18 cellular contexts compared by ENCODE assay signal in genomic region chr18:71114550-71115210, GRCh38.
A peak's percentile ranks its signal among the peaks of the same experiment; 100 is the strongest.
DNase-seq lines count a peak whose midpoint lies in the region; ATAC-seq, FAIRE-seq and TF ChIP-seq lines count a peak whose summit lies in the region.
"Had no signal": no experiment of that assay in that cellular context is flagged by ENCODE, and none has a peak within 500 bp of the region (broad histone marks: within the 10 kb centered on the region; RNA-seq: fewer than 3 reads in every experiment).

No MANE protein-coding gene starts in this region.

- no peaks in the 10 kb centered on the region for H3K36me3 ChIP-seq in right lobe of liver
- no peaks in the 10 kb centered on the region for H3K36me3 ChIP-seq in HepG2 (replicated peaks in 1 of 2; ENCODE audit: control insufficient read depth in 1 of 2, insufficient read depth in 2 of 2, low read length in 2 of 2)
- H3K36me3 ChIP-seq in GM12878 (ENCODE audit: control insufficient read depth in 2 of 2, insufficient read depth in 2 of 2, low read length in 1 of 2): no peaks in the 10 kb centered on the region

- TF ChIP-seq EP300 in HepG2 (IDR thresholded peaks at IDR 0.05; ENCODE audit: low read depth in 2 of 2, low read length in 2 of 2): no peak
- TF ChIP-seq EP300 in HepG2 (CRISPR knock-in tag; IDR thresholded peaks at IDR 0.05; ENCODE audit: borderline replicate concordance): no peak
- no peak for TF ChIP-seq EP300 in GM12878 (IDR thresholded peaks at IDR 0.05; ENCODE audit: borderline replicate concordance in 1 of 2, control insufficient read depth in 1 of 2, low read depth in 2 of 2, low read length in 2 of 2)

- CTCF ChIA-PET in HepG2 (lab: Yijun Ruan, JAX; ENCODE audit: low intra/inter-chr PET ratio, low total read pairs) (no interaction called here), GM12878 (lab: Yijun Ruan, JAX) (interaction anchor here (0.6 to 1.9 kb wide), 4 partner anchors 9 to 115 kb away, joined by 3 to 7 read pairs (median 4); no protein-coding TSS in a partner anchor)

- no peak overlapping the region for H3K4me3 ChIP-seq in right lobe of liver
- H3K4me3 ChIP-seq in HepG2 (replicated peaks in 1 of 3; ENCODE audit: insufficient read depth in 1 of 3, low read depth in 2 of 3, low read length in 3 of 3): no peak overlapping the region
- no peak overlapping the region for H3K4me3 ChIP-seq in GM12878

- POLR2A ChIA-PET in HepG2 (lab: Yijun Ruan, JAX) (no interaction called here), GM12878 (lab: Charles Lee) (no interaction called here)

- TF ChIP-seq RAD21 in HepG2 (CRISPR knock-in tag; IDR thresholded peaks at IDR 0.05) (no peak), GM12878 (IDR thresholded peaks at IDR 0.05; ENCODE audit: insufficient read depth, low read depth, low read length) (no peak)

- no peak overlapping the region for H2AFZ ChIP-seq in HepG2 (ENCODE audit: low read length)
- no peak overlapping the region for H2AFZ ChIP-seq in GM12878 (ENCODE audit: control insufficient read depth, low read depth, low read length)

- H3K27ac ChIP-seq in right lobe of liver (peak overlapping the region in 1 of 3 donors; percentile 1), HepG2 (ENCODE audit: extremely low read length, insufficient read depth, low read length) (no peak overlapping the region), GM12878 (ENCODE audit: control insufficient read depth, insufficient read depth) (no peak overlapping the region)
- H3K27ac ChIP-seq: HL-60 had no signal

- no peak overlapping the region for H3K9ac ChIP-seq in HepG2 (ENCODE audit: insufficient read depth, low read depth, low read length)
- H3K9ac ChIP-seq in GM12878 (ENCODE audit: control insufficient read depth, insufficient read depth, low read length): no peak overlapping the region
- H3K9ac ChIP-seq: SK-N-SH had no signal

- DNase-seq in right lobe of liver: no peak
- DNase-seq in HepG2 (ENCODE audit: low spot score): no peak
- peak; percentile 92 for DNase-seq in NCI-H748 (lab: John Stamatoyannopoulos, UW; ENCODE audit: unreplicated experiment)
- DNase-seq in GM12878 (ENCODE audit: low read depth, low spot score): no peak
- DNase-seq in activated CD4-positive, alpha-beta T cell treated with anti-CD3 and anti-CD28 coated beads, Interleukin-2, amount 50 U/mL, for 48 hours: no peak
- DNase-seq: ACHN, AML-193, Caco-2, DMS79, HCEC 1CT, KBM-7, NCI-H1436, NCI-H526, SK-N-SH had no signal

- H3K79me2 ChIP-seq in HepG2 (ENCODE audit: insufficient read depth, low read length) (no peaks in the 10 kb centered on the region), GM12878 (ENCODE audit: control insufficient read depth, insufficient read depth, low read length) (no peaks in the 10 kb centered on the region)

- SMC1A ChIA-PET in GM12878 (lab: Charles Lee; ENCODE audit: uncharacterized antibody, unreplicated experiment): interaction anchor here (0.9 to 1.4 kb wide), 4 partner anchors 9 to 115 kb away, joined by 3 to 5 read pairs (median 4); no protein-coding TSS in a partner anchor

- intact Hi-C loops in right lobe of liver (cut with DNase I): no loop called here
- intact Hi-C loops in HepG2 (cut with micrococcal nuclease; ENCODE audit: unreplicated experiment): no loop called here
- intact Hi-C loops in GM12878 (cut with micrococcal nuclease; ENCODE audit: unreplicated experiment): no loop called here

- in situ Hi-C loops in HepG2 (cut with HindIII; ENCODE audit: extremely low pct_ligation_motif_present, low pct_unique_long_range_greater_than_20kb): no loop called here
- in situ Hi-C loops in GM12878 (cut with MboI): no loop called here

- no peak for TF ChIP-seq CTCF in right lobe of liver (IDR thresholded peaks at IDR 0.05)
- TF ChIP-seq CTCF in HepG2 (CRISPR knock-in tag; IDR thresholded peaks at IDR 0.05): no peak
- no peak for TF ChIP-seq CTCF in GM12878 (IDR thresholded peaks at IDR 0.05 in 2 of 3, conservative IDR thresholded peaks at IDR 0.05 in 1 of 3; ENCODE audit: control insufficient read depth in 2 of 3, extremely low read depth in 1 of 3, insufficient read depth in 1 of 3, low read depth in 3 of 3, low read length in 3 of 3)

- RAD21 ChIA-PET in GM12878 (lab: Charles Lee; ENCODE audit: unreplicated experiment): interaction anchor here (0.9 kb wide), 1 partner anchor 9 kb away, joined by 3 read pairs; no protein-coding TSS in a partner anchor

- FAIRE-seq in HepG2 (lab: Jason Lieb, UNC) (no peak), GM12878 (lab: Jason Lieb, UNC) (no peak)

- H4K20me1 ChIP-seq in HepG2 (ENCODE audit: insufficient read depth, low read length) (no peaks in the 10 kb centered on the region), GM12878 (ENCODE audit: control insufficient read depth, insufficient read depth) (no peaks in the 10 kb centered on the region)

- TF ChIP-seq POLR2A in right lobe of liver (IDR thresholded peaks at IDR 0.05) (no peak), HepG2 (IDR thresholded peaks at IDR 0.05; ENCODE audit: insufficient read depth in 1 of 2, low read depth in 2 of 2, low read length in 2 of 2) (no peak), GM12878 (IDR thresholded peaks at IDR 0.05; ENCODE audit: low read depth, low read length) (no peak)

- H3K27me3 ChIP-seq in right lobe of liver (no peaks in the 10 kb centered on the region), HepG2 (ENCODE audit: control insufficient read depth in 1 of 2, insufficient read depth in 2 of 2, low read length in 2 of 2) (no peaks in the 10 kb centered on the region; a peak in 1 of 5 replicates), GM12878 (replicated peaks in 1 of 2; ENCODE audit: control insufficient read depth in 2 of 2, insufficient read depth in 2 of 2, low read length in 1 of 2) (no peaks in the 10 kb centered on the region)

- no peaks in the 10 kb centered on the region for H3K9me3 ChIP-seq in right lobe of liver
- no peaks in the 10 kb centered on the region for H3K9me3 ChIP-seq in HepG2 (ENCODE audit: low read length)
- no peaks in the 10 kb centered on the region for H3K9me3 ChIP-seq in GM12878 (replicated peaks; ENCODE audit: control insufficient read depth, insufficient read depth, low read length)
- H3K9me3 ChIP-seq: Caco-2, SK-N-SH had no signal

- ATAC-seq in right lobe of liver (peak in 3 of 4 donors; percentile 24 to 53 (median 42)), HepG2 (no peak), GM12878 (peak; percentile 38; the same call in 1 of the 3 replicates), HG03039 (IDR thresholded peaks at IDR 0.05; ENCODE audit: unreplicated experiment) (no peak), GM18907 (IDR thresholded peaks at IDR 0.05; ENCODE audit: unreplicated experiment) (no peak)
- ATAC-seq: Right ventricle myocardium inferior had no signal

- BruUV-seq in HepG2 (replicated peaks; lab: Mats Ljungman, UMichigan): no TSS peak
- BruUV-seq in GM12878 (replicated peaks; lab: Mats Ljungman, UMichigan): no TSS peak

- H3K4me1 ChIP-seq in right lobe of liver (no peaks in the 10 kb centered on the region), HepG2 (ENCODE audit: insufficient read depth, low read length) (no peaks in the 10 kb centered on the region), GM12878 (ENCODE audit: control insufficient read depth, insufficient read depth, low read length) (no peaks in the 10 kb centered on the region)
- H3K4me1 ChIP-seq: Caco-2 had no signal

- H3K4me2 ChIP-seq in HepG2 (ENCODE audit: low read depth, low read length) (no peak overlapping the region), GM12878 (ENCODE audit: control insufficient read depth, insufficient read depth) (no peak overlapping the region)
- H3K4me2 ChIP-seq: SK-N-SH had no signal

- 44% methylated on average over 11 of the region's 11 CpGs for WGBS in right lobe of liver (ENCODE audit: insufficient coverage, low coverage, low lambda C conversion rate, missing lambda C conversion rate)
- 30% methylated on average over 11 of the region's 11 CpGs for WGBS in HepG2 (ENCODE audit: low lambda C conversion rate)
- WGBS in GM12878 (ENCODE audit: insufficient coverage, insufficient replicate concordance, low lambda C conversion rate, missing lambda C conversion rate): 32% methylated on average over 11 of the region's 11 CpGs

TF ChIP-seq in HepG2, 621 proteins besides CTCF, POLR2A, EP300 and RAD21:
- TF ChIP-seq ZNF30 (CRISPR knock-in tag; IDR thresholded peaks at IDR 0.05) (no peak), ZNF225 (CRISPR knock-in tag; IDR thresholded peaks at IDR 0.05) (no peak)

TF ChIP-seq in GM12878, 131 proteins besides CTCF, POLR2A, EP300 and RAD21 (continues in another document):
- TF ChIP-seq SP1 (IDR thresholded peaks at IDR 0.05; ENCODE audit: low read depth, low read length) (no peak), ZNF592 (IDR thresholded peaks at IDR 0.05) (no peak)

Comparison
In these comparisons a context has a peak if more than half of its experiments do, and no peak if none do; other contexts are left out.
1. ATAC-seq: peak in right lobe of liver (3 of 4) and GM12878 (single experiment); none in HepG2 (single experiment), HG03039 (single experiment) and GM18907 (single experiment).